ENCODE assay signal across 35 cellular contexts in genomic region chr3:181267312-181267711, GRCh38.
"Had no signal": no experiment of that assay in that cellular context is flagged by ENCODE, and none has a peak within 500 bp of the region (broad histone marks: within the 10 kb centered on the region; RNA-seq: fewer than 3 reads in every experiment).

No MANE protein-coding gene starts in this region.

- DNase-seq: activated CD4-positive, alpha-beta memory T cell treated with anti-CD3 and anti-CD28 coated beads, Interleukin-2, amount 10 ng/mL, durations not matched to agents 7 days and 5 days; activated CD4-positive, alpha-beta T cell treated with anti-CD3 and anti-CD28 coated beads for 1 hour; activated CD4-positive, alpha-beta T cell treated with anti-CD3 and anti-CD28 coated beads for 36 hours; activated CD4-positive, alpha-beta T cell treated with anti-CD3 and anti-CD28 coated beads for 48 hours; activated CD4-positive, alpha-beta T cell treated with anti-CD3 and anti-CD28 coated beads, Interleukin-2, amount 10 ng/mL, durations not matched to agents 7 days and 5 days; activated CD4-positive, alpha-beta T cell treated with anti-CD3 and anti-CD28 coated beads, Interleukin-2, amount 50 U/mL, for 48 hours; activated CD4-positive, CD25-positive, alpha-beta regulatory T cell; activated CD8-positive, alpha-beta memory T cell treated with anti-CD3 and anti-CD28 coated beads for 24 hours; activated CD8-positive, alpha-beta memory T cell treated with anti-CD3 and anti-CD28 coated beads, Interleukin-2, amount 10 ng/mL, durations not matched to agents 7 days and 5 days; activated CD8-positive, alpha-beta memory T cell treated with anti-CD3 and anti-CD28 coated beads, Interleukin-2, amount 50 U/mL, for 48 hours; activated CD8-positive, alpha-beta T cell treated with anti-CD3 and anti-CD28 coated beads, Interleukin-2, amount 10 ng/mL, durations not matched to agents 7 days and 5 days; activated effector memory CD4-positive, alpha-beta T cell treated with anti-CD3 and anti-CD28 coated beads, Interleukin-2, amount 50 U/mL, for 16 hours; activated gamma-delta T cell treated with Interleukin-2 at 50 U/mL for 16 hours; activated naive CD4-positive, alpha-beta T cell; activated naive CD4-positive, alpha-beta T cell treated with anti-CD3 and anti-CD28 coated beads for 36 hours; activated naive CD4-positive, alpha-beta T cell treated with anti-CD3 and anti-CD28 coated beads, Interleukin-2, amount 50 U/mL, for 16 hours; activated naive CD8-positive, alpha-beta T cell treated with anti-CD3 and anti-CD28 coated beads for 36 hours; activated T-cell treated with anti-CD3 and anti-CD28 coated beads, Interleukin-2, amount 50 U/mL, for 24 hours; activated T-cell treated with anti-CD3 and anti-CD28 coated beads, Interleukin-2, amount 50 U/mL, for 72 hours; adrenal gland; amygdala; aorta; body of pancreas; brain microvascular endothelial cell; central memory CD4-positive, alpha-beta T cell; T-helper 1 cell; T-helper 2 cell; T-helper 9 cell had no signal

- H3K9me3 ChIP-seq: adrenal gland, body of pancreas, breast epithelium had no signal

- H3K4me1 ChIP-seq: adrenal gland, body of pancreas, breast epithelium had no signal

- H3K36me3 ChIP-seq: adrenal gland, brain microvascular endothelial cell, breast epithelium had no signal

- H3K4me3 ChIP-seq: adrenal gland, body of pancreas, breast epithelium had no signal

- ATAC-seq: activated CD4-positive, alpha-beta T cell treated with anti-CD3 and anti-CD28 coated beads for 36 hours; activated CD4-positive, CD25-positive, alpha-beta regulatory T cell treated with anti-CD3 and anti-CD28 coated beads, Interleukin-2, amount 50 U/mL, for 24 hours; activated CD8-positive, alpha-beta memory T cell treated with anti-CD3 and anti-CD28 coated beads, Interleukin-2, amount 10 ng/mL, durations not matched to agents 7 days and 5 days; activated CD8-positive, alpha-beta T cell treated with anti-CD3 and anti-CD28 coated beads, Interleukin-2, amount 10 ng/mL, durations not matched to agents 7 days and 5 days; activated naive CD4-positive, alpha-beta T cell treated with anti-CD3 and anti-CD28 coated beads, Interleukin-2, amount 50 U/mL, for 72 hours; activated T-cell treated with anti-CD3 and anti-CD28 coated beads, Interleukin-2, amount 50 U/mL, for 72 hours; activated T-helper 17 cell treated with anti-CD3 and anti-CD28 coated beads, Interleukin-2, amount 50 U/mL, for 72 hours; body of pancreas had no signal

- H3K27ac ChIP-seq: adrenal gland, body of pancreas, brain microvascular endothelial cell, breast epithelium, VCaP had no signal

- FAIRE-seq: astrocyte, TTC549 had no signal
